9 cellular contexts compared by ENCODE assay signal in the genomic region with DNA sequence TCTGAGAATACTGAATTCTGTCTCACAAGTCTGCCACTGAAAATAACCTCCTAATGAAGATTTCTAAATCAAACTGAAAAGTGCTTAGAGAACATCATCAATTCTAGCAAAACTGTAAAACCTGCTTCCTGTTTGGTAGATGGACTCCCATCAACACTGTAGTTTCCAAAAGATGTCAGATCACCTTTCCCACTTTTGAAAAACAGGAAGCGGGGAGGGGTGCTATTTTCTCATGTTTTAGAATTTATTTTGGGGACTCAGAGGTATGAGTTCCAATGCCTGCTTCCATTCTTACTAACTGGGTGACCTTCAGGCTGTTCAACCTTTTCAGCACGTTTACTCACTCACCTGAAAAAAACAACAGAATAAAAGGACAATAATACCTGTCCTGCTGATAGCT. TPM values are rescaled to one million over a fixed set of nuclear protein-coding genes. Genes with fewer than 3 reads are reported as not detected.
DNase-seq lines count a peak whose midpoint lies in the region; ATAC-seq and TF ChIP-seq lines count a peak whose summit lies in the region.
"Had no signal": no experiment of that assay in that cellular context is flagged by ENCODE, and none has a peak within 500 bp of the region (broad histone marks: within the 10 kb centered on the region; RNA-seq: fewer than 3 reads in every experiment).

No MANE protein-coding gene starts in this region.

- no peaks in the 10 kb centered on the region for H3K27me3 Mint-ChIP-seq in IgD-negative memory B cell
- no peaks in the 10 kb centered on the region for H3K27me3 Mint-ChIP-seq in chondrocyte (ENCODE audit: low read depth)
- no peaks in the 10 kb centered on the region for H3K27me3 Mint-ChIP-seq in natural killer cell (ENCODE audit: low read depth in 2 of 2)

- H3K9me3 Mint-ChIP-seq in IgD-negative memory B cell (no peaks in the 10 kb centered on the region), chondrocyte (ENCODE audit: low read depth) (no peaks in the 10 kb centered on the region), natural killer cell (no peaks in the 10 kb centered on the region)

- H3K4me3 ChIP-seq in AG10803 (ENCODE audit: low read length), result peak overlapping the region; percentile 76

- intact Hi-C loops in natural killer cell (cut with micrococcal nuclease), result loop anchor here (1.0 kb wide), 1 partner anchor 49 kb away; no protein-coding TSS in a partner anchor

- no peak for ATAC-seq in natural killer cell
- ATAC-seq in activated CD4-positive, CD25-positive, alpha-beta regulatory T cell treated with anti-CD3 and anti-CD28 coated beads, Interleukin-2, amount 50 U/mL, for 24 hours, result no peak
- ATAC-seq in HG03565 (IDR thresholded peaks at IDR 0.05; ENCODE audit: unreplicated experiment), result no peak
- ATAC-seq in GM19397 (IDR thresholded peaks at IDR 0.05; ENCODE audit: unreplicated experiment), result no peak

- H3K4me1 Mint-ChIP-seq in IgD-negative memory B cell (peaks cover 29 to 50% (median 38%) of the 10 kb centered on the region in 3 donors), chondrocyte (ENCODE audit: low read depth) (peaks cover 56% of the 10 kb centered on the region), natural killer cell (peaks cover 56% of the 10 kb centered on the region in 2 donors)

- H3K36me3 Mint-ChIP-seq in IgD-negative memory B cell, result peaks cover 4% of the 10 kb centered on the region
- H3K36me3 Mint-ChIP-seq in chondrocyte (ENCODE audit: low read depth), result peaks cover 22% of the 10 kb centered on the region
- peaks cover 31% of the 10 kb centered on the region for H3K36me3 Mint-ChIP-seq in natural killer cell

- DNase-seq in AG10803 (ENCODE audit: low read depth), result no peak
- no peak for DNase-seq in chondrocyte (ENCODE audit: low spot score)
- DNase-seq in natural killer cell, result no peak
- DNase-seq in GM19240 (ENCODE audit: insufficient read length, low spot score), result no peak

- H3K27ac Mint-ChIP-seq in IgD-negative memory B cell (peak overlapping the region in 2 of 3 donors; percentile 80 to 88), chondrocyte (ENCODE audit: unreplicated experiment) (peak overlapping the region; percentile 34), natural killer cell (peak overlapping the region; percentile 91 to 93)

- H3K4me3 Mint-ChIP-seq in IgD-negative memory B cell (peak overlapping the region; percentile 89 to 98 (median 97)), chondrocyte (ENCODE audit: unreplicated experiment) (peak overlapping the region; percentile 88), natural killer cell (peak overlapping the region; percentile 95)

- no peak for TF ChIP-seq CTCF in AG10803 (conservative IDR thresholded peaks at IDR 0.05; ENCODE audit: low read length)
- no peak for TF ChIP-seq CTCF in chondrocyte (IDR thresholded peaks at IDR 0.05)
- TF ChIP-seq CTCF in natural killer cell (IDR thresholded peaks at IDR 0.05), result no peak

RNA-seq across cellular contexts. Expression of a gene that starts 1.2 kb away (rescaled TPM):
- polyA plus RNA-seq in IgD-negative memory B cell, result 103 TPM
- total RNA-seq in chondrocyte, result 67.5 to 76.2 TPM (median 67.7 TPM) in 3 replicates
- 10 to 100 TPM; 45.9 to 58.0 (median 50.8) TPM for total RNA-seq in natural killer cell

RNA-seq across cellular contexts. Expression of a gene that starts 11.7 kb away (rescaled TPM):
- 36.5 TPM for polyA plus RNA-seq in IgD-negative memory B cell
- total RNA-seq in chondrocyte (38.0 to 44.4 TPM (median 41.1 TPM) in 3 replicates), natural killer cell (10 to 100 TPM; 49.3 to 51.6 (median 51.4) TPM)

RNA-seq across cellular contexts. Expression of a gene that starts 11.7 kb away (rescaled TPM):
- polyA plus RNA-seq in IgD-negative memory B cell, result 7.8 TPM
- 0.15 TPM in 1 of 3 replicates, not detected in the others for total RNA-seq in chondrocyte
- total RNA-seq in natural killer cell, result 10 to 100 TPM in 2 of 3 donors, 1 to 10 TPM in 1; 4.3 to 46.9 (median 18.8) TPM
- total RNA-seq: LHCN-M2 had no signal

RNA-seq across cellular contexts. Expression of a gene that starts 23.9 kb away (rescaled TPM):
- polyA plus RNA-seq in IgD-negative memory B cell, result 34.7 TPM
- total RNA-seq in chondrocyte, result 19.5 to 101 TPM (median 99.4 TPM) in 3 replicates
- total RNA-seq in natural killer cell, result 10 to 100 TPM; 30.5 to 52.5 (median 42.3) TPM

RNA-seq across cellular contexts. Expression of a gene that starts 49.9 kb away (rescaled TPM):
- polyA plus RNA-seq in IgD-negative memory B cell, result 79.6 TPM
- total RNA-seq in chondrocyte (37.6 to 53.1 TPM (median 37.6 TPM) in 3 replicates), natural killer cell (100 to 1,000 TPM in 1 of 3 donors, 10 to 100 TPM in 2; 75.7 to 105 (median 92.6) TPM)

Comparison
In these comparisons a context has a peak if more than half of its experiments do, and no peak if none do; other contexts are left out.
1. H3K27ac Mint-ChIP-seq: peak in every context shown above with its lines; median percentile 92 in natural killer cell; 84 in IgD-negative memory B cell; 34 in chondrocyte.